Comparison of ENCODE assay signal across 23 cellular contexts in the genomic region with DNA sequence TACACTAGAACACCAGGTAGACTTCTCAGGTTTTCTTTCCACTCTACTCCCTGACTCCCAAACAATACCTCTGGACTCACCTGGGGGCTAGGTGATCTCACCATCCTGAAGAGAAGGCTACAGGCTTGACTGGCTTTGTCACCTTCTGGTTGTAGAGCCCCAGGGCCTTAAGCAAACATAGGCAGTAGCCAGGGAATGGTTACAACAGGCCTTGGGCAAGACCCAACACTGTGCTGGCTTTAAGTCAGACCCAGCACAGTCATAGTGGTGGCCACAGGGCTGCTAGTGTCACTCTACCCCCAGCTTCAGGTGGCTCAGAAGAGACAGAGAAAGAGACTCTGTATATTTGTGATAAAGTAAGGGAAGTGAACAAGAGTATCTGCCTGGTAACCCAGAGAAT.
"Had no signal": no experiment of that assay in that cellular context is flagged by ENCODE, and none has a peak within 500 bp of the region (broad histone marks: within the 10 kb centered on the region; RNA-seq: fewer than 3 reads in every experiment).

No MANE protein-coding gene starts in this region.

- ATAC-seq: activated CD4-positive, CD25-positive, alpha-beta regulatory T cell treated with anti-CD3 and anti-CD28 coated beads, Interleukin-2, amount 50 U/mL, for 24 hours; gastroesophageal sphincter; left cardiac atrium; mucosa of descending colon; sciatic nerve; stimulated activated memory B cell treated with anti-CD40 and anti-IgM and Interleukin-4, amounts not matched to agents 10 μg/mL and 1 μg/mL and 100 μg/mL, for 72 hours; T-cell had no signal

- H3K9ac ChIP-seq: parathyroid adenoma had no signal

- H3K27me3 ChIP-seq: esophagus muscularis mucosa, gastroesophageal sphincter had no signal

- DNase-seq: activated CD4-positive, alpha-beta memory T cell treated with anti-CD3 and anti-CD28 coated beads, Interleukin-2, amount 10 ng/mL, durations not matched to agents 7 days and 5 days; activated CD4-positive, alpha-beta T cell treated with anti-CD3 and anti-CD28 coated beads, Interleukin-2, amount 10 ng/mL, durations not matched to agents 24 days and 14 days; activated effector memory CD4-positive, alpha-beta T cell treated with Interleukin-2 at 50 U/mL for 16 hours; activated naive CD4-positive, alpha-beta T cell treated with anti-CD3 and anti-CD28 coated beads for 36 hours; activated T-cell treated with anti-CD3 and anti-CD28 coated beads, Interleukin-2, amount 50 U/mL, for 72 hours; amygdala; effector CD4-positive, alpha-beta T cell; head of caudate nucleus; hypothalamus; left cardiac atrium; mesenchymal stem cell; mucosa of descending colon; nephron progenitor cell; small intestine; stimulated activated CD4-positive, alpha-beta T cell treated with anti-CD3 and anti-CD28 coated beads, Interleukin-2, amount 100 ng/mL, for 24 hours; T-cell had no signal

- H2AFZ ChIP-seq: parathyroid adenoma had no signal

- H3K4me3 ChIP-seq: esophagus muscularis mucosa, gastroesophageal sphincter, mucosa of descending colon had no signal

- H3K36me3 ChIP-seq: esophagus muscularis mucosa, gastroesophageal sphincter had no signal

- H3K4me1 ChIP-seq: esophagus muscularis mucosa, gastroesophageal sphincter, parathyroid adenoma had no signal

- H3K9me3 ChIP-seq: mucosa of descending colon had no signal

- H3K27ac ChIP-seq: esophagus muscularis mucosa, gastroesophageal sphincter, parathyroid adenoma, VCaP had no signal

- H3K79me2 ChIP-seq: parathyroid adenoma had no signal
